In the genomic region with DNA sequence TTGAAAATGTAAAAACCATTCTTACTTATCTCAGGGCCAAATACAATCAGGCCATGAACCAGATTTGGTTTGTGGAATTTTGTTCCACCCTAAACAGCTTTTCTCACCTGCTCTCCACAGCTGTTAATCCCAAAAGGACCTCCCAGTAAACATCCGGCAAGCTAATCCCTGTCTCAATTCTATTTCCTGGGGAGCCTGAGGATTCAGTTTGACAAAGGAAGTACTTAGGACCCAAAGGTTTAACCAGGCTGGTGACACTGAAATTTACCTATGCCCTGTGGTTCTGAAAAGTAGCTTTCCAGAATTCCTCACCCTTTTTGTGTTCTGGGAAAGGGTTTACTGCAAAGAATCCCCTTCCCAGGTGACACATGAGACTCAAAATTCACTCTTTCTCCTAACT, we compare ENCODE assay signal across 18 cellular contexts. TPM values are rescaled to one million over a fixed set of nuclear protein-coding genes. Genes with fewer than 3 reads are reported as not detected.
A peak's percentile ranks its signal among the peaks of the same experiment; 100 is the strongest.
DNase-seq lines count a peak whose midpoint lies in the region; ATAC-seq and TF ChIP-seq lines count a peak whose summit lies in the region.
"Had no signal": no experiment of that assay in that cellular context is flagged by ENCODE, and none has a peak within 500 bp of the region (broad histone marks: within the 10 kb centered on the region; RNA-seq: fewer than 3 reads in every experiment).

No MANE protein-coding gene starts in this region.

- H3K36me3 ChIP-seq in IMR-90 (ENCODE audit: control insufficient read depth, insufficient read depth, low read length) (no peaks in the 10 kb centered on the region), mammary epithelial cell (ENCODE audit: insufficient read depth, low read length) (no peaks in the 10 kb centered on the region)
- H3K36me3 ChIP-seq: left lung, stomach, vagina had no signal

- H3K4me3 Mint-ChIP-seq in endothelial cell (ENCODE audit: unreplicated experiment), result no peak overlapping the region
- H3K4me3 Mint-ChIP-seq in nephron progenitor cell, result no peak overlapping the region
- H3K4me3 Mint-ChIP-seq: activated naive CD4-positive, alpha-beta T cell treated with anti-CD3 and anti-CD28 coated beads for 36 hours had no signal

- in situ Hi-C loops in IMR-90 (cut with MboI; ENCODE audit: low sequenced_read_pairs), result no loop called here
- in situ Hi-C loops in mammary epithelial cell (cut with MboI; ENCODE audit: low sequenced_read_pairs in 2 of 2), result no loop called here

- H2BK120ac ChIP-seq in IMR-90 (ENCODE audit: low read depth, low read length), result peak overlapping the region; percentile 41; the same call in 1 of the 2 replicates

- dilution Hi-C loops in IMR-90 (cut with HindIII; ENCODE audit: low sequenced_read_pairs, unreplicated experiment) (no loop called here), mammary epithelial cell (cut with HindIII; ENCODE audit: low sequenced_read_pairs) (no loop called here)

- H3K4me3 ChIP-seq in IMR-90 (ENCODE audit: insufficient read depth, low read depth, low read length) (no peak overlapping the region), mammary epithelial cell (replicated peaks in 1 of 3; ENCODE audit: insufficient read depth in 1 of 3, low read depth in 2 of 3, low read length in 3 of 3) (no peak overlapping the region)
- H3K4me3 ChIP-seq: left lung, psoas muscle had no signal

- POLR2A ChIA-PET in IMR-90 (lab: Charles Lee; ENCODE audit: unreplicated experiment), result no interaction called here

- H3K79me1 ChIP-seq in IMR-90 (ENCODE audit: low read depth in 1 of 2, low read length in 2 of 2), result no peaks in the 10 kb centered on the region

- BruUV-seq in IMR-90 (replicated peaks; lab: Mats Ljungman, UMichigan) (no TSS peak), mammary epithelial cell (replicated peaks; lab: Mats Ljungman, UMichigan) (no TSS peak)

- 0 out of 2 replicates have a peak overlapping the region, but pooled peaks have one; percentile 11 for H3K4me2 ChIP-seq in IMR-90 (ENCODE audit: low read depth, low read length)
- H3K4me2 ChIP-seq in mammary epithelial cell (ENCODE audit: insufficient read depth, low read depth, low read length), result no peak overlapping the region

- H3K9ac ChIP-seq in IMR-90 (ENCODE audit: low read depth, low read length) (no peak overlapping the region), mammary epithelial cell (ENCODE audit: insufficient read depth, low read length) (no peak overlapping the region)

- TF ChIP-seq CTCF in IMR-90 (conservative IDR thresholded peaks at IDR 0.05; ENCODE audit: low read depth, low read length), result no peak
- TF ChIP-seq CTCF in endothelial cell (IDR thresholded peaks at IDR 0.05; ENCODE audit: unreplicated experiment), result no peak
- TF ChIP-seq CTCF in nephron progenitor cell (IDR thresholded peaks at IDR 0.05), result no peak
- TF ChIP-seq CTCF in mammary epithelial cell (conservative IDR thresholded peaks at IDR 0.05 in 1 of 2, IDR thresholded peaks at IDR 0.05 in 1 of 2; ENCODE audit: extremely low read depth in 1 of 2, insufficient read depth in 1 of 2, low read depth in 1 of 2, low read length in 2 of 2), result no peak

- no peak overlapping the region for H3K27ac ChIP-seq in IMR-90 (ENCODE audit: insufficient read depth, low read length)
- no peak overlapping the region for H3K27ac ChIP-seq in mammary epithelial cell (ENCODE audit: insufficient read depth, low read depth, low read length)
- H3K27ac ChIP-seq: left lung, psoas muscle, vagina had no signal

- H3K27me3 Mint-ChIP-seq in endothelial cell (ENCODE audit: unreplicated experiment) (peaks cover 4% of the 10 kb centered on the region), nephron progenitor cell (ENCODE audit: low read depth, poor library complexity) (no peaks in the 10 kb centered on the region)

- H3K27me3 ChIP-seq in IMR-90 (ENCODE audit: control insufficient read depth, insufficient read depth, low read length), result no peaks in the 10 kb centered on the region
- no peaks in the 10 kb centered on the region for H3K27me3 ChIP-seq in mammary epithelial cell (ENCODE audit: insufficient read depth, low read length)
- H3K27me3 ChIP-seq: left lung, stomach, vagina had no signal

- H3K79me2 ChIP-seq in mammary epithelial cell (ENCODE audit: insufficient read depth, low read length), result no peaks in the 10 kb centered on the region

- no peak overlapping the region for H3K56ac ChIP-seq in IMR-90 (ENCODE audit: extremely low read depth, insufficient read depth, low read length)

- H3K9me3 Mint-ChIP-seq in endothelial cell (ENCODE audit: unreplicated experiment) (no peaks in the 10 kb centered on the region), nephron progenitor cell (no peaks in the 10 kb centered on the region)

- H2AFZ ChIP-seq in IMR-90 (replicated peaks; ENCODE audit: low read length, poor library complexity) (no peak overlapping the region), mammary epithelial cell (ENCODE audit: low read depth, low read length) (no peak overlapping the region)

- no peak overlapping the region for H2AK9ac ChIP-seq in IMR-90 (replicated peaks; ENCODE audit: low read depth, low read length, poor library complexity)

- peak; percentile 6 for DNase-seq in AG20443 (ENCODE audit: low spot score)
- DNase-seq in IMR-90, result no peak
- DNase-seq in endothelial cell (ENCODE audit: low spot score), result no peak
- DNase-seq in nephron progenitor cell, result no peak
- no peak for DNase-seq in mammary epithelial cell
- no peak for DNase-seq in NCI-H2171 treated with DMSO at 0.1 percent for 48 hours (lab: John Stamatoyannopoulos, UW)
- DNase-seq: activated naive CD4-positive, alpha-beta T cell treated with anti-CD3 and anti-CD28 coated beads for 36 hours; hypothalamus; NCI-H1436 treated with DMSO at 0.1 percent for 48 hours; psoas muscle; stomach had no signal

- H3K9me3 ChIP-seq in IMR-90 (ENCODE audit: control insufficient read depth, insufficient read depth, low read length) (no peaks in the 10 kb centered on the region), mammary epithelial cell (replicated peaks; ENCODE audit: insufficient read depth, low read length) (no peaks in the 10 kb centered on the region)
- H3K9me3 ChIP-seq: left lung, psoas muscle, stomach, vagina had no signal

- no CpG with 5 or more reads among the region's 1 CpG for WGBS in IMR-90 (ENCODE audit: extremely low coverage in 2 of 2, insufficient read length in 1 of 2), 2 experiments
- WGBS in mammary epithelial cell (ENCODE audit: low coverage, missing lambda C conversion rate), result 100% methylated on average over 1 of the region's 1 CpG

- no peak overlapping the region for H3K23ac ChIP-seq in IMR-90 (ENCODE audit: low read depth, low read length)

- peak overlapping the region; percentile 86 for H3K27ac Mint-ChIP-seq in endothelial cell (ENCODE audit: unreplicated experiment)
- peak overlapping the region; percentile 69 for H3K27ac Mint-ChIP-seq in nephron progenitor cell
- H3K27ac Mint-ChIP-seq: activated naive CD4-positive, alpha-beta T cell treated with anti-CD3 and anti-CD28 coated beads for 36 hours had no signal

- peaks cover 51% of the 10 kb centered on the region for H3K4me1 Mint-ChIP-seq in endothelial cell (ENCODE audit: unreplicated experiment)
- peaks cover 32% of the 10 kb centered on the region for H3K4me1 Mint-ChIP-seq in nephron progenitor cell

- H4K8ac ChIP-seq in IMR-90 (ENCODE audit: low read depth in 2 of 2, low read length in 2 of 2), result peak overlapping the region; percentile 15 to 32; a peak in 3 of 4 replicates

- peak overlapping the region; percentile 46; the same call in 1 of the 2 replicates for H2BK20ac ChIP-seq in IMR-90 (ENCODE audit: low read depth, low read length)

- H4K91ac ChIP-seq in IMR-90 (ENCODE audit: insufficient read depth, low read depth, low read length), result peak overlapping the region; percentile 44; the same call in 1 of the 2 replicates

- H3K4me1 ChIP-seq in IMR-90 (ENCODE audit: control insufficient read depth, insufficient read depth, low read length) (peaks cover 18% of the 10 kb centered on the region), mammary epithelial cell (ENCODE audit: insufficient read depth, low read length) (peaks cover 10% of the 10 kb centered on the region)
- H3K4me1 ChIP-seq: left lung, psoas muscle had no signal

- TF ChIP-seq POLR2A in IMR-90 (IDR thresholded peaks at IDR 0.05; ENCODE audit: low read depth, low read length), result no peak

- no peak overlapping the region for H3K14ac ChIP-seq in IMR-90 (replicated peaks; ENCODE audit: low read depth, low read length)

- intact Hi-C loops in IMR-90 (cut with micrococcal nuclease), result no loop called here
- intact Hi-C loops in mammary epithelial cell (cut with micrococcal nuclease), result no loop called here

- no peak for ATAC-seq in IMR-90 (ENCODE audit: low read depth)
- ATAC-seq in HG03045 (IDR thresholded peaks at IDR 0.05; ENCODE audit: unreplicated experiment), result no peak
- no peak for ATAC-seq in HG02571 (IDR thresholded peaks at IDR 0.05; ENCODE audit: unreplicated experiment)

- H3K36me3 Mint-ChIP-seq in endothelial cell (ENCODE audit: low read depth, unreplicated experiment), result no peaks in the 10 kb centered on the region
- H3K36me3 Mint-ChIP-seq in nephron progenitor cell (ENCODE audit: low read depth), result no peaks in the 10 kb centered on the region

- TF ChIP-seq RAD21 in IMR-90 (IDR thresholded peaks at IDR 0.05; ENCODE audit: low read length), result no peak

- CTCF ChIA-PET in IMR-90 (lab: Yijun Ruan, JAX), result no interaction called here
- CTCF ChIA-PET in mammary epithelial cell (lab: Charles Lee; ENCODE audit: low non-redundant PET), result interaction anchor here (0.6 kb wide), 1 partner anchor 1025 kb away, joined by 4 read pairs; no protein-coding TSS in a partner anchor

- H4K5ac ChIP-seq in IMR-90 (ENCODE audit: low read depth, low read length), result no peak overlapping the region

- peak overlapping the region; percentile 26; the same call in 1 of the 2 replicates for H3K4ac ChIP-seq in IMR-90 (ENCODE audit: low read depth, low read length)

- peaks cover 19% of the 10 kb centered on the region for H3K9me1 ChIP-seq in IMR-90 (ENCODE audit: insufficient read depth, low read length)

- H2BK5ac ChIP-seq in IMR-90 (ENCODE audit: low read depth, low read length, poor library complexity, severe bottlenecking), result no peak overlapping the region

- peak overlapping the region; percentile 14; the same call in 1 of the 2 replicates for H3K18ac ChIP-seq in IMR-90 (ENCODE audit: low read depth, low read length)

- no peak overlapping the region for H2AK5ac ChIP-seq in IMR-90 (ENCODE audit: low read depth, low read length)

- H4K20me1 ChIP-seq in IMR-90 (ENCODE audit: insufficient read depth, low read length), result no peaks in the 10 kb centered on the region
- no peaks in the 10 kb centered on the region for H4K20me1 ChIP-seq in mammary epithelial cell (ENCODE audit: insufficient read depth, low read length)

- H2BK15ac ChIP-seq in IMR-90 (ENCODE audit: low read depth, low read length), result 0 out of 3 replicates have a peak overlapping the region, but pooled peaks have one; percentile 41

RNA-seq across cellular contexts. Expression of a gene that starts 15.0 kb away (rescaled TPM):
- total RNA-seq in IMR-90 (2012; rRNA removed) (not detected in 2 replicates), endothelial cell (ENCODE audit: unreplicated experiment) (not detected), mammary epithelial cell (under 1 TPM in 1 of 2 donors, not detected in 1; 0.17 TPM)
- polyA plus RNA-seq in IMR-90 (2012; rRNA removed) (not detected in 2 replicates), mammary epithelial cell (not detected)
- not detected in 2 replicates for polyA plus RNA-seq in IMR-90 (2012; cell fraction: cytosol; rRNA removed)
- polyA plus RNA-seq in IMR-90 (2012; cell fraction: nucleus; rRNA removed; ENCODE audit: low replicate concordance), result not detected in 2 replicates
- not detected for polyA minus RNA-seq in mammary epithelial cell
- total RNA-seq: activated naive CD4-positive, alpha-beta T cell treated with anti-CD3 and anti-CD28 coated beads for 36 hours; dermis microvascular lymphatic vessel endothelial cell; G401; left lung; psoas muscle; T-helper 2 cell treated with Interferon-gamma antibody and Interleukin-4, amounts not matched to agents 100 ng/mL and 5 ng/mL, for 36 hours; vagina had no signal
- polyA plus RNA-seq: psoas muscle had no signal

RNA-seq across cellular contexts. Expression of a gene that starts 15.1 kb away (rescaled TPM):
- total RNA-seq in IMR-90 (2012; rRNA removed) (not detected in 2 replicates), endothelial cell (ENCODE audit: unreplicated experiment) (not detected), mammary epithelial cell (1 to 10 TPM in 1 of 2 donors, under 1 TPM in 1; 0.67 to 3.0 TPM)
- polyA plus RNA-seq in IMR-90 (2012; rRNA removed) (not detected in 2 replicates), mammary epithelial cell (0.28 TPM)
- not detected in 2 replicates for polyA plus RNA-seq in IMR-90 (2012; cell fraction: cytosol; rRNA removed)
- polyA plus RNA-seq in IMR-90 (2012; cell fraction: nucleus; rRNA removed; ENCODE audit: low replicate concordance), result not detected in 2 replicates
- 8.7 TPM for polyA minus RNA-seq in mammary epithelial cell
- total RNA-seq: activated naive CD4-positive, alpha-beta T cell treated with anti-CD3 and anti-CD28 coated beads for 36 hours; dermis microvascular lymphatic vessel endothelial cell; G401; left lung; psoas muscle; T-helper 2 cell treated with Interferon-gamma antibody and Interleukin-4, amounts not matched to agents 100 ng/mL and 5 ng/mL, for 36 hours; vagina had no signal
- polyA plus RNA-seq: psoas muscle, stomach had no signal
